Comparison of ENCODE assay signal across 13 cellular contexts in the genomic region with DNA sequence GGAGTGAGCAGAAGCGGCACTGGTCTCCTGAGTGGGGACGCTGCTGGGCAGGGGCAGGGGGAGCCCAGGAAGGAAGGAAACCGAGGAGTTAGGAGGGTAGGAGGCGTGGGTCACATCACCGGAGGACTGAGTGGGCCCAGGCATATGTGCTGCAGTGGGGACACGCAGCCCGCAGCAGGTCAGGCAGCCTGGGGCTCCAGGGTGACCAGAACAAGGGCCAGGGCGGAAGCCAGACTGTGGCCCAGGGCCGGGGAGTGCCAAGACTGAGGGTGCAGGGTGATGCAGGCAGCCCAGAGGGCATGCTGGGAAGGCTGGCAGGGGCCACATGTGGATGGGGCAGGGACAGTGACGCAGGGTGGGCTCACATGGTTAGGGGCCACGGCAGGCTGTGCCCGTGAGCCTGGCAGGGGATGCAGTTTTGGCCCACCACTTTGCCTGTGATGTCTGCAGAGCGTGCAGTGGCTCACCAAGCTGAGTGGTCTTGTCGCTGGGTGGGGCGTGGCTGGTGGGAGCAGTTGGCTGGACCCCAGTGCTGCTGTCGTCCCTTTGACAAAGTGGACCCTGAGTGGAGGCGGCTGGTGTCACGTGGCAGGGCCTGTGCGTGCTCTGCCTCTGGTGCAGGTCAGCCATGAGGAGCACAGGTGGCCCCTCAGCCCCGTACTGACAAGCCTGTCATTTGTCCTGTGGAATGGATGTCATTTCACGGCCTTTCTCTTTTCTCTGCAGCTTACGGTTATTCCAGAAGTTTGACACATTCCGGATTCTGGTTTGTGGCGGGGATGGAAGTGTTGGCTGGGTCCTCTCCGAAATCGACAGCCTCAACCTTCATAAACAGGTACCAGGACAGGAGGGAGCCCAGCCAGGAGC.
DNase-seq lines count a peak whose midpoint lies in the region; ATAC-seq and TF ChIP-seq lines count a peak whose summit lies in the region.
"Had no signal": no experiment of that assay in that cellular context is flagged by ENCODE, and none has a peak within 500 bp of the region (broad histone marks: within the 10 kb centered on the region; RNA-seq: fewer than 3 reads in every experiment).

No MANE protein-coding gene starts in this region.

- no peak for ATAC-seq in naive B cell (ENCODE audit: low read depth in 2 of 2)
- ATAC-seq in SK-N-SH treated with all-trans-retinoic acid at 6 μM for 48 hours: no peak
- ATAC-seq: stimulated activated naive CD8-positive, alpha-beta T cell treated with anti-CD3 and anti-CD28 coated beads, Interleukin-15, amount 100 ng/mL, for 72 hours had no signal

- DNase-seq in activated naive CD4-positive, alpha-beta T cell treated with anti-CD3 and anti-CD28 coated beads, Interleukin-2, amount 10 ng/mL, durations not matched to agents 7 days and 5 days: peak; percentile 18
- DNase-seq in activated naive CD4-positive, alpha-beta T cell treated with Interleukin-2 at 50 U/mL for 16 hours: no peak
- DNase-seq in activated T-helper 2 cell treated with anti-CD3 and anti-CD28 coated beads, Interferon-gamma antibody, Interleukin-2, Interleukin-4, amounts not matched to agents 10 μg/mL and 5 μg/mL and 100 μg/mL, durations not matched to agents 14 hours and 24 hours and 36 hours (ENCODE audit: low spot score): no peak
- no peak for DNase-seq in naive B cell
- peak; percentile 7 for DNase-seq in transverse colon
- DNase-seq in DMS53 (lab: John Stamatoyannopoulos, UW): no peak
- DNase-seq in 8988T: no peak
- DNase-seq: GOT3; NCI-H446 treated with DMSO at 0.1 percent for 48 hours; stimulated activated naive CD8-positive, alpha-beta T cell treated with anti-CD3 and anti-CD28 coated beads, Interleukin-15, amount 100 ng/mL, for 72 hours had no signal

- peaks cover 0 to 10% (median 5%) of the 10 kb centered on the region in 4 donors for H3K36me3 ChIP-seq in transverse colon
- H3K36me3 ChIP-seq: neural progenitor cell had no signal

- in situ Hi-C loops in transverse colon (cut with MboI; ENCODE audit: low pct_ligation_motif_present in 1 of 4, low pct_unique_long_range_greater_than_20kb in 1 of 4, low sequenced_read_pairs in 3 of 4): loop anchor here in 1 of 4 donors (25.0 kb wide), 1 partner anchor 154 kb away; no protein-coding TSS in a partner anchor

- TF ChIP-seq POLR2A in transverse colon (IDR thresholded peaks at IDR 0.05): no peak

- H3K4me1 ChIP-seq in transverse colon: peaks cover 0 to 7% (median 2%) of the 10 kb centered on the region in 4 donors
- H3K4me1 ChIP-seq: neural progenitor cell had no signal

- no peak overlapping the region for H3K4me3 Mint-ChIP-seq in activated naive CD4-positive, alpha-beta T cell treated with anti-CD3 and anti-CD28 coated beads, Interleukin-2, amount 10 ng/mL, durations not matched to agents 7 days and 5 days
- H3K4me3 Mint-ChIP-seq in activated T-helper 2 cell treated with anti-CD3 and anti-CD28 coated beads, Interferon-gamma antibody, Interleukin-2, Interleukin-4, amounts not matched to agents 10 μg/mL and 5 μg/mL and 100 μg/mL, durations not matched to agents 14 hours and 24 hours and 36 hours (ENCODE audit: low read depth): no peak overlapping the region
- H3K4me3 Mint-ChIP-seq in naive B cell: peak overlapping the region in 1 of 8 donors; percentile 29
- H3K4me3 Mint-ChIP-seq: neural progenitor cell; stimulated activated naive CD8-positive, alpha-beta T cell treated with anti-CD3 and anti-CD28 coated beads, Interleukin-15, amount 100 ng/mL, for 72 hours had no signal

- no peak overlapping the region for H3K27ac ChIP-seq in transverse colon
- H3K27ac ChIP-seq: neural progenitor cell, VCaP had no signal

- no peak for TF ChIP-seq CTCF in transverse colon (IDR thresholded peaks at IDR 0.05)

- H3K27ac Mint-ChIP-seq in activated naive CD4-positive, alpha-beta T cell treated with anti-CD3 and anti-CD28 coated beads, Interleukin-2, amount 10 ng/mL, durations not matched to agents 7 days and 5 days: peak overlapping the region; percentile 39
- peak overlapping the region; percentile 47 for H3K27ac Mint-ChIP-seq in activated T-helper 2 cell treated with anti-CD3 and anti-CD28 coated beads, Interferon-gamma antibody, Interleukin-2, Interleukin-4, amounts not matched to agents 10 μg/mL and 5 μg/mL and 100 μg/mL, durations not matched to agents 14 hours and 24 hours and 36 hours
- H3K27ac Mint-ChIP-seq in naive B cell: peak overlapping the region in 4 of 6 donors; percentile 81 to 98 (median 86)
- H3K27ac Mint-ChIP-seq: neural progenitor cell had no signal

- no peak for TF ChIP-seq EP300 in transverse colon (IDR thresholded peaks at IDR 0.05; ENCODE audit: low read depth)

- intact Hi-C loops in activated T-helper 2 cell treated with anti-CD3 and anti-CD28 coated beads, Interferon-gamma antibody, Interleukin-2, Interleukin-4, amounts not matched to agents 10 μg/mL and 5 μg/mL and 100 μg/mL, durations not matched to agents 14 hours and 24 hours and 36 hours (cut with micrococcal nuclease): loop anchor here (5.0 to 10.0 kb wide), 3 partner anchors 57 to 167 kb away; no protein-coding TSS in a partner anchor
- intact Hi-C loops in transverse colon (cut with DNase I; ENCODE audit: low total_unique reads): loop anchor here (5.0 kb wide), 1 partner anchor 89 kb away; the partner anchor contains the start of gene DGKD

- 94% methylated on average over 7 to 26 of the region's 26 CpGs for WGBS in transverse colon (ENCODE audit: low coverage in 1 of 2), 2 donors

- no peaks in the 10 kb centered on the region for H3K9me3 ChIP-seq in transverse colon

- no peaks in the 10 kb centered on the region for H3K27me3 ChIP-seq in transverse colon
- H3K27me3 ChIP-seq: neural progenitor cell had no signal

- peaks cover 71% of the 10 kb centered on the region for H3K36me3 Mint-ChIP-seq in activated naive CD4-positive, alpha-beta T cell treated with anti-CD3 and anti-CD28 coated beads, Interleukin-2, amount 10 ng/mL, durations not matched to agents 7 days and 5 days
- peaks cover 47% of the 10 kb centered on the region for H3K36me3 Mint-ChIP-seq in activated T-helper 2 cell treated with anti-CD3 and anti-CD28 coated beads, Interferon-gamma antibody, Interleukin-2, Interleukin-4, amounts not matched to agents 10 μg/mL and 5 μg/mL and 100 μg/mL, durations not matched to agents 14 hours and 24 hours and 36 hours (ENCODE audit: low read depth)
- peaks cover 20 to 50% of the 10 kb centered on the region in 2 donors for H3K36me3 Mint-ChIP-seq in naive B cell

- peaks cover 32% of the 10 kb centered on the region for H3K4me1 Mint-ChIP-seq in activated naive CD4-positive, alpha-beta T cell treated with anti-CD3 and anti-CD28 coated beads, Interleukin-2, amount 10 ng/mL, durations not matched to agents 7 days and 5 days
- H3K4me1 Mint-ChIP-seq in activated T-helper 2 cell treated with anti-CD3 and anti-CD28 coated beads, Interferon-gamma antibody, Interleukin-2, Interleukin-4, amounts not matched to agents 10 μg/mL and 5 μg/mL and 100 μg/mL, durations not matched to agents 14 hours and 24 hours and 36 hours (ENCODE audit: low read depth): peaks cover 6% of the 10 kb centered on the region
- peaks cover 35 to 63% (median 45%) of the 10 kb centered on the region in 3 donors for H3K4me1 Mint-ChIP-seq in naive B cell

- no peaks in the 10 kb centered on the region for H3K9me3 Mint-ChIP-seq in activated naive CD4-positive, alpha-beta T cell treated with anti-CD3 and anti-CD28 coated beads, Interleukin-2, amount 10 ng/mL, durations not matched to agents 7 days and 5 days
- no peaks in the 10 kb centered on the region for H3K9me3 Mint-ChIP-seq in activated T-helper 2 cell treated with anti-CD3 and anti-CD28 coated beads, Interferon-gamma antibody, Interleukin-2, Interleukin-4, amounts not matched to agents 10 μg/mL and 5 μg/mL and 100 μg/mL, durations not matched to agents 14 hours and 24 hours and 36 hours
- no peaks in the 10 kb centered on the region for H3K9me3 Mint-ChIP-seq in naive B cell
- H3K9me3 Mint-ChIP-seq: neural progenitor cell; stimulated activated naive CD8-positive, alpha-beta T cell treated with anti-CD3 and anti-CD28 coated beads, Interleukin-15, amount 100 ng/mL, for 72 hours had no signal

- CTCF ChIA-PET in activated naive CD4-positive, alpha-beta T cell treated with anti-CD3 and anti-CD28 coated beads, Interleukin-2, amount 10 ng/mL, durations not matched to agents 7 days and 5 days (lab: Charles Lee): interaction anchor here (2.6 to 6.2 kb wide), 2 partner anchors 19 to 36 kb away, joined by 16 to 196 read pairs; no protein-coding TSS in a partner anchor

- H3K4me3 ChIP-seq in transverse colon: no peak overlapping the region
- H3K4me3 ChIP-seq: neural progenitor cell had no signal

- H3K27me3 Mint-ChIP-seq in activated naive CD4-positive, alpha-beta T cell treated with anti-CD3 and anti-CD28 coated beads, Interleukin-2, amount 10 ng/mL, durations not matched to agents 7 days and 5 days: no peaks in the 10 kb centered on the region
- H3K27me3 Mint-ChIP-seq in activated T-helper 2 cell treated with anti-CD3 and anti-CD28 coated beads, Interferon-gamma antibody, Interleukin-2, Interleukin-4, amounts not matched to agents 10 μg/mL and 5 μg/mL and 100 μg/mL, durations not matched to agents 14 hours and 24 hours and 36 hours (ENCODE audit: low read depth): no peaks in the 10 kb centered on the region
- no peaks in the 10 kb centered on the region for H3K27me3 Mint-ChIP-seq in naive B cell
- H3K27me3 Mint-ChIP-seq: stimulated activated naive CD8-positive, alpha-beta T cell treated with anti-CD3 and anti-CD28 coated beads, Interleukin-15, amount 100 ng/mL, for 72 hours had no signal

TF ChIP-seq in SK-N-SH treated with all-trans-retinoic acid at 6 μM for 48 hours, 23 proteins besides CTCF, POLR2A, EP300 and RAD21 (continues in another document):
- no peak for TF ChIP-seq TSHZ2 (CRISPR knock-in tag; IDR thresholded peaks at IDR 0.05)

Comparison
In these comparisons a context has a peak if more than half of its experiments do, and no peak if none do; other contexts are left out.
1. DNase-seq: peak in activated naive CD4-positive, alpha-beta T cell treated with anti-CD3 and anti-CD28 coated beads, Interleukin-2, amount 10 ng/mL, durations not matched to agents 7 days and 5 days (single experiment) and transverse colon (single experiment); none in activated naive CD4-positive, alpha-beta T cell treated with Interleukin-2 at 50 U/mL for 16 hours (single experiment), activated T-helper 2 cell treated with anti-CD3 and anti-CD28 coated beads, Interferon-gamma antibody, Interleukin-2, Interleukin-4, amounts not matched to agents 10 μg/mL and 5 μg/mL and 100 μg/mL, durations not matched to agents 14 hours and 24 hours and 36 hours (single experiment), naive B cell (single experiment), DMS53 (single experiment) and 8988T (single experiment).
2. Peak in every context shown above with its lines, with median percentiles within 50 percentile points of each other: H3K27ac Mint-ChIP-seq.